ENCODE assay signal across 9 cellular contexts in genomic region chr6:43495409-43495941, GRCh38. TPM values are rescaled to one million over a fixed set of nuclear protein-coding genes. Genes with fewer than 3 reads are reported as not detected.
A peak's percentile ranks its signal among the peaks of the same experiment; 100 is the strongest.
DNase-seq lines count a peak whose midpoint lies in the region; ATAC-seq and TF ChIP-seq lines count a peak whose summit lies in the region.
"Had no signal": no experiment of that assay in that cellular context is flagged by ENCODE, and none has a peak within 500 bp of the region (broad histone marks: within the 10 kb centered on the region; RNA-seq: fewer than 3 reads in every experiment).

No MANE protein-coding gene starts in this region.

- peaks cover 25% of the 10 kb centered on the region for H3K4me1 Mint-ChIP-seq in T-helper 17 cell

- H3K4me3 ChIP-seq in AG04449 (ENCODE audit: low read depth, low read length) (no peak overlapping the region), iPS-15b (ENCODE audit: low read depth, low read length) (no peak overlapping the region), Peyer's patch (no peak overlapping the region)

- ATAC-seq in T-helper 17 cell (peak; percentile 73), HG02870 (IDR thresholded peaks at IDR 0.05; ENCODE audit: unreplicated experiment) (no peak), HG03045 (IDR thresholded peaks at IDR 0.05; ENCODE audit: unreplicated experiment) (no peak)

- POLR2A ChIA-PET in AG04449 (lab: Yijun Ruan, JAX): interaction anchor here (1.2 kb wide), 1 partner anchor 68 kb away, joined by 3 read pairs; the partner anchor contains the start of gene ABCC10

- CTCF ChIA-PET in AG04449 (lab: Yijun Ruan, JAX): interaction anchor here (0.7 to 18.5 kb wide), 15 partner anchors 10 to 266 kb away, joined by 3 to 337 read pairs (median 6); partner anchors contain the start of genes DLK2, DNPH1, LRRC73 and POLR1C

- H3K27me3 ChIP-seq in iPS-15b (ENCODE audit: control insufficient read depth, insufficient read depth, low read length) (no peaks in the 10 kb centered on the region), Peyer's patch (no peaks in the 10 kb centered on the region)

- DNase-seq in AG04449 (ENCODE audit: low read depth, low spot score) (no peak), ELF-1 (ENCODE audit: low read depth, low spot score) (peak; percentile 59), T-helper 17 cell (no peak), Peyer's patch (no peak), glomerular visceral epithelial cell (ENCODE audit: extremely low spot score) (no peak)

- no peaks in the 10 kb centered on the region for H3K27me3 Mint-ChIP-seq in T-helper 17 cell

- peaks cover 4% of the 10 kb centered on the region for H3K36me3 Mint-ChIP-seq in T-helper 17 cell (ENCODE audit: low read depth)

- H3K27ac ChIP-seq in Peyer's patch: no peak overlapping the region
- H3K27ac ChIP-seq: HL-60 had no signal

- TF ChIP-seq POLR2A in Peyer's patch (IDR thresholded peaks at IDR 0.05): no peak

- H3K4me1 ChIP-seq in iPS-15b (ENCODE audit: control insufficient read depth, insufficient read depth, low read length) (peaks cover 3% of the 10 kb centered on the region), Peyer's patch (peaks cover 0 to 19% (median 7%) of the 10 kb centered on the region in 4 donors)

- H3K27ac Mint-ChIP-seq in T-helper 17 cell: peak overlapping the region; percentile 89

- H3K4me3 Mint-ChIP-seq in T-helper 17 cell: peak overlapping the region; percentile 80

- peaks cover 28% of the 10 kb centered on the region for H3K36me3 ChIP-seq in iPS-15b (ENCODE audit: control insufficient read depth, insufficient read depth, low read length)
- H3K36me3 ChIP-seq in Peyer's patch: peaks cover 0 to 30% (median 0%) of the 10 kb centered on the region in 3 donors

- H3K9me3 ChIP-seq in T-helper 17 cell (ENCODE audit: control insufficient read depth, low read length, poor library complexity, severe bottlenecking) (no peaks in the 10 kb centered on the region), iPS-15b (ENCODE audit: control insufficient read depth, insufficient read depth, low read length) (no peaks in the 10 kb centered on the region), Peyer's patch (no peaks in the 10 kb centered on the region)

- peak overlapping the region; percentile 9 for H3K9ac ChIP-seq in iPS-15b (ENCODE audit: low read depth, low read length)

- TF ChIP-seq CTCF in AG04449 (IDR thresholded peaks at IDR 0.05; ENCODE audit: insufficient read depth, low read length, missing control alignments) (peak; percentile 11), Peyer's patch (IDR thresholded peaks at IDR 0.05) (peak in 3 of 6 experiments; percentile 26 to 32 (median 31))

RNA-seq across cellular contexts. Expression of gene LRRC73, which starts 14.7 kb away (rescaled TPM):
- under 1 TPM; 0.37 TPM for total RNA-seq in T-helper 17 cell
- total RNA-seq in Peyer's patch: 1 to 10 TPM in 1 of 4 donors, not detected in 3; 3.3 TPM

RNA-seq across cellular contexts. Expression of gene TJAP1, which starts 18.1 kb away (rescaled TPM):
- total RNA-seq in T-helper 17 cell (10 to 100 TPM; 33.2 to 36.3 TPM), Peyer's patch (10 to 100 TPM; 21.4 to 58.6 (median 45.7) TPM)

RNA-seq across cellular contexts. Expression of gene YIPF3, which starts 21.3 kb away (rescaled TPM):
- total RNA-seq in T-helper 17 cell (10 to 100 TPM; 50.5 to 55.9 TPM), Peyer's patch (100 to 1,000 TPM in 2 of 4 donors, 10 to 100 TPM in 2; 78.3 to 165 (median 108) TPM)

RNA-seq across cellular contexts. Expression of gene POLR1C, which starts 21.4 kb away (rescaled TPM):
- total RNA-seq in T-helper 17 cell: 10 to 100 TPM; 51.6 to 54.9 TPM
- total RNA-seq in Peyer's patch: 10 to 100 TPM in 3 of 4 donors, 1 to 10 TPM in 1; 8.6 to 29.7 (median 16.5) TPM

RNA-seq across cellular contexts. Expression of gene DLK2, which starts 40.1 kb away (rescaled TPM):
- total RNA-seq in T-helper 17 cell: under 1 TPM; 0.25 to 0.89 TPM
- total RNA-seq in Peyer's patch: not detected
